ENCODE assay signal across 8 cellular contexts in the genomic region with DNA sequence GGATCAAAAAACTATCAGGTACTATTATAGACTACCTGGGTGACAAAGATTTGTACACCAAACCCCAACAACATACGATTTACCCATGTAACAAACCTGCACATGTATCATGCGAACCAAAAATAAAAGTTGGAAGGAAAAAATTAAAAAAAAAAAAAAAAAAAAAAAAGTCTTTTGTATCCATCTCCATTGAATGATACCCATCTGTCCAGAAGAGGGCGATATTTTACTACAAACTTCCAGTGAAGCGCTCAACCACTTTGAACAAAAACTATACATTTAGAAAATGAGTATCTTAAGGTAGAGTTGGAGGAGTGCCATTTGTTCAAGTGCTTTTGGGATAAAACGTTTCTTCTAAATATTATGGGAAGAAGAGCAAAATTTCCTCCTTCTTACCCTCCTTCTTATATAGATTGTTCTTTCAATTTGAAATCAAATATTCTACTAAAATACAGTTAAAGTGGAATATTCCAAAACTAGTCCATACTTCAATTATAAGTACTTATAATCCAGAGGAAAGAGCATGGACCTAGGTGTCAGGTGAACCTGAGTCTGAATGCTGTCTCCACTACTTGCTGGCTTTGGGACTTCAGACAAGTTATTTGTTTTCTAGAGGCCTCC. TPM values are rescaled to one million over a fixed set of nuclear protein-coding genes. Genes with fewer than 3 reads are reported as not detected.
A peak's percentile ranks its signal among the peaks of the same experiment; 100 is the strongest.
DNase-seq lines count a peak whose midpoint lies in the region; ATAC-seq, FAIRE-seq and TF ChIP-seq lines count a peak whose summit lies in the region.

No MANE protein-coding gene starts in this region.

- no peak overlapping the region for H3K27ac ChIP-seq in SJCRH30
- no peak overlapping the region for H3K27ac ChIP-seq in fibroblast of lung (ENCODE audit: insufficient read depth, low read length)
- H3K27ac ChIP-seq in pancreas, result no peak overlapping the region

- no peaks in the 10 kb centered on the region for H3K4me1 ChIP-seq in Loucy (ENCODE audit: insufficient read depth, low read length, poor library complexity, severe bottlenecking)
- no peaks in the 10 kb centered on the region; the same call in 1 of the 2 replicates for H3K4me1 ChIP-seq in SJCRH30
- no peaks in the 10 kb centered on the region for H3K4me1 ChIP-seq in fibroblast of lung (ENCODE audit: control insufficient read depth, extremely low read depth, insufficient read depth, low read length)
- no peaks in the 10 kb centered on the region for H3K4me1 ChIP-seq in pancreas

- no peaks in the 10 kb centered on the region for H3K36me3 ChIP-seq in Loucy (ENCODE audit: insufficient read depth, low read length)
- H3K36me3 ChIP-seq in SJCRH30, result no peaks in the 10 kb centered on the region
- H3K36me3 ChIP-seq in fibroblast of lung (ENCODE audit: control insufficient read depth, insufficient read depth, low read length), result no peaks in the 10 kb centered on the region
- H3K36me3 ChIP-seq in pancreas, result no peaks in the 10 kb centered on the region

- no peak overlapping the region for H3K9ac ChIP-seq in Loucy (ENCODE audit: low read depth, low read length, poor library complexity, severe bottlenecking)
- H3K9ac ChIP-seq in fibroblast of lung (ENCODE audit: insufficient read depth, low read length), result no peak overlapping the region

- WGBS in pancreas, 2 donors, result 2 to 12% methylated on average over 5 of the region's 5 CpGs

- no peaks in the 10 kb centered on the region for H4K20me1 ChIP-seq in Loucy (ENCODE audit: insufficient read depth, low read length, poor library complexity, severe bottlenecking)
- H4K20me1 ChIP-seq in fibroblast of lung (ENCODE audit: control insufficient read depth, extremely low read depth, insufficient read depth, low read length), result no peaks in the 10 kb centered on the region

- TF ChIP-seq CTCF in Loucy (conservative IDR thresholded peaks at IDR 0.05; ENCODE audit: low read length), result peak; percentile 53
- TF ChIP-seq CTCF in fibroblast of lung (conservative IDR thresholded peaks at IDR 0.05 in 1 of 2, IDR thresholded peaks at IDR 0.05 in 1 of 2; ENCODE audit: low read depth in 1 of 2, low read length in 2 of 2), result peak; percentile 46 to 55
- TF ChIP-seq CTCF in pancreas (IDR thresholded peaks at IDR 0.05), result peak; percentile 29 to 54 (median 42)

- peak; percentile 27 to 86 for DNase-seq in SJCRH30
- peak; percentile 15 to 74 for DNase-seq in fibroblast of lung (ENCODE audit: low read depth in 2 of 2)
- no peak for DNase-seq in pancreas
- no peak for DNase-seq in activated CD8-positive, alpha-beta memory T cell treated with anti-CD3 and anti-CD28 coated beads for 24 hours
- DNase-seq in activated naive CD4-positive, alpha-beta T cell treated with Interleukin-2 at 50 U/mL for 16 hours, result no peak

- no peaks in the 10 kb centered on the region for H3F3A ChIP-seq in Loucy (ENCODE audit: low read depth)

- FAIRE-seq in G401.6 (lab: Jason Lieb, UNC) (peak; percentile 96), pancreas (lab: Jason Lieb, UNC) (peak; percentile 92)

- H2AFZ ChIP-seq in Loucy (ENCODE audit: low read length) (no peak overlapping the region), fibroblast of lung (ENCODE audit: low read length) (no peak overlapping the region)

- no peaks in the 10 kb centered on the region for H3K9me2 ChIP-seq in Loucy (replicated peaks; ENCODE audit: low read depth, low read length)

- ATAC-seq in pancreas (peak in 3 of 4 donors; percentile 71 to 81 (median 76)), GM21390 (IDR thresholded peaks at IDR 0.05; ENCODE audit: unreplicated experiment) (no peak)

- H3K79me2 ChIP-seq in Loucy (ENCODE audit: insufficient read depth, low read length) (no peaks in the 10 kb centered on the region), fibroblast of lung (ENCODE audit: control insufficient read depth, insufficient read depth, low read length) (no peaks in the 10 kb centered on the region)

- no peaks in the 10 kb centered on the region for H3K9me3 ChIP-seq in Loucy (ENCODE audit: insufficient read depth, low read depth, low read length)
- no peaks in the 10 kb centered on the region for H3K9me3 ChIP-seq in SJCRH30 (replicated peaks)
- no peaks in the 10 kb centered on the region for H3K9me3 ChIP-seq in fibroblast of lung (ENCODE audit: control insufficient read depth, insufficient read depth, low read depth, low read length)
- no peaks in the 10 kb centered on the region for H3K9me3 ChIP-seq in pancreas

- H3K4me2 ChIP-seq in Loucy (ENCODE audit: low read depth, low read length, poor library complexity, severe bottlenecking) (no peak overlapping the region), fibroblast of lung (ENCODE audit: extremely low read depth, insufficient read depth, low read length) (no peak overlapping the region)

- no peaks in the 10 kb centered on the region for H3K27me3 ChIP-seq in Loucy (ENCODE audit: insufficient read depth, low read length, poor library complexity, severe bottlenecking)
- no peaks in the 10 kb centered on the region for H3K27me3 ChIP-seq in SJCRH30
- H3K27me3 ChIP-seq in fibroblast of lung (ENCODE audit: control insufficient read depth, insufficient read depth, low read length), result no peaks in the 10 kb centered on the region
- H3K27me3 ChIP-seq in pancreas, result no peaks in the 10 kb centered on the region

- intact Hi-C loops in pancreas (cut with DNase I), result loop anchor here in 2 of 3 donors (5.0 to 10.0 kb wide), 3 partner anchors 509 to 566 kb away; no protein-coding TSS in a partner anchor

- H3K4me3 ChIP-seq in Loucy (ENCODE audit: low read length, poor library complexity, severe bottlenecking) (no peak overlapping the region), SJCRH30 (no peak overlapping the region), fibroblast of lung (replicated peaks in 1 of 4; ENCODE audit: control extremely low read depth in 1 of 4, insufficient read depth in 1 of 4, low read depth in 3 of 4, low read length in 4 of 4) (no peak overlapping the region), pancreas (no peak overlapping the region)

RNA-seq across cellular contexts. Expression of gene ARL14EP, which starts 23.3 kb away (rescaled TPM):
- 28.1 and 30.8 TPM in 2 replicates for total RNA-seq in SJCRH30 (2014; rRNA removed; shearing (Covaris generic))
- total RNA-seq in fibroblast of lung (32.2 and 33.9 TPM in 2 replicates), pancreas (10 to 100 TPM in 5 of 6 donors, 1 to 10 TPM in 1; 8.5 to 16.9 (median 12.6) TPM)
- polyA plus RNA-seq in fibroblast of lung (35.5 and 37.6 TPM in 2 replicates), pancreas (1 to 10 TPM; 5.4 to 9.4 TPM)
- 19.6 and 24.6 TPM in 2 replicates for polyA plus RNA-seq in fibroblast of lung (2012)
- polyA minus RNA-seq in fibroblast of lung (ENCODE audit: low replicate concordance), result 0.30 and 0.75 TPM in 2 replicates

Comparison
In these comparisons a context has a peak if more than half of its experiments do, and no peak if none do; other contexts are left out.
1. DNase-seq: peak in SJCRH30 (2 of 2) and fibroblast of lung (2 of 2); none in pancreas (0 of 6), activated CD8-positive, alpha-beta memory T cell treated with anti-CD3 and anti-CD28 coated beads for 24 hours (single experiment) and activated naive CD4-positive, alpha-beta T cell treated with Interleukin-2 at 50 U/mL for 16 hours (single experiment).
2. Peak in every context shown above with its lines, with median percentiles within 50 percentile points of each other: CTCF ChIP-seq.